Comparison of ENCODE assay signal across 8 cellular contexts in genomic region chr1:206634365-206635079, GRCh38. TPM values are rescaled to one million over a fixed set of nuclear protein-coding genes. Genes with fewer than 3 reads are reported as not detected.
DNase-seq lines count a peak whose midpoint lies in the region; ATAC-seq and TF ChIP-seq lines count a peak whose summit lies in the region.

No MANE protein-coding gene starts in this region.

- H3K27me3 ChIP-seq in heart right ventricle (peaks cover 0 to 10% (median 0%) of the 10 kb centered on the region in 7 donors), transverse colon (peaks cover 21% of the 10 kb centered on the region)

- no peak for TF ChIP-seq POLR2A in transverse colon (IDR thresholded peaks at IDR 0.05)

- H3K4me1 ChIP-seq in heart right ventricle: peaks cover 0 to 62% (median 30%) of the 10 kb centered on the region in 9 donors
- H3K4me1 ChIP-seq in transverse colon: peaks cover 6 to 36% (median 18%) of the 10 kb centered on the region in 4 donors

- DNase-seq in GF-D8 (lab: John Stamatoyannopoulos, UW) (peak; percentile 63), NCI-H128 (lab: John Stamatoyannopoulos, UW; ENCODE audit: unreplicated experiment) (peak; percentile 89), T-cell (peak in 33 of 34 experiments; percentile 15 to 76 (median 58)), amniotic epithelial cell (ENCODE audit: low read depth) (peak; percentile 76), heart right ventricle (peak; percentile 93 to 95), pons (ENCODE audit: low spot score) (peak; percentile 93), transverse colon (peak; percentile 93)

- H3K9me3 Mint-ChIP-seq in T-cell: no peaks in the 10 kb centered on the region

- H3K4me3 ChIP-seq in heart right ventricle: peak overlapping the region in 9 of 10 donors; percentile 81 to 98 (median 95)
- H3K4me3 ChIP-seq in transverse colon: peak overlapping the region in 3 of 4 donors; percentile 48 to 89 (median 76)

- intact Hi-C loops in heart right ventricle (cut with DNase I) (loop anchor here (1.0 to 10.0 kb wide), 17 partner anchors 30 to 440 kb away; no protein-coding TSS in a partner anchor), transverse colon (cut with DNase I; ENCODE audit: low total_unique reads) (loop anchor here (2.0 to 10.0 kb wide), 2 partner anchors 30 to 280 kb away; no protein-coding TSS in a partner anchor)

- in situ Hi-C loops in transverse colon (cut with MboI; ENCODE audit: low pct_ligation_motif_present in 1 of 4, low pct_unique_long_range_greater_than_20kb in 1 of 4, low sequenced_read_pairs in 3 of 4): loop anchor here in 3 of 4 donors (10.0 to 25.0 kb wide), 2 partner anchors 278 to 280 kb away; partner anchors contain the start of gene FCMR (in 1 of the 3)

- WGBS in heart right ventricle, 2 donors: 11 to 13% methylated on average over 26 of the region's 26 CpGs
- 18 to 20% methylated on average over 8 to 26 of the region's 26 CpGs for WGBS in transverse colon (ENCODE audit: low coverage in 1 of 2), 2 donors

- TF ChIP-seq CTCF in heart right ventricle (IDR thresholded peaks at IDR 0.05) (peak; percentile 63 to 93 (median 87)), transverse colon (IDR thresholded peaks at IDR 0.05) (peak; percentile 78 to 91 (median 82))

- H3K36me3 ChIP-seq in heart right ventricle: peaks cover 0 to 15% (median 0%) of the 10 kb centered on the region in 9 donors
- H3K36me3 ChIP-seq in transverse colon: no peaks in the 10 kb centered on the region

- H3K36me3 Mint-ChIP-seq in T-cell: no peaks in the 10 kb centered on the region

- ATAC-seq in T-cell (replicated peaks in 1 of 4) (no peak), heart right ventricle (peak; percentile 26 to 87 (median 75)), HG02623 (IDR thresholded peaks at IDR 0.05; ENCODE audit: unreplicated experiment) (no peak)

- CTCF ChIA-PET in T-cell (lab: Charles Lee): interaction anchor here (0.7 to 3.9 kb wide), 13 partner anchors 13 to 348 kb away, joined by 3 to 45 read pairs (median 5); partner anchors contain the start of genes EIF2D (in 1 of the 2) and IKBKE (in 1 of the 2)

- peak overlapping the region in 1 of 2 donors; percentile 81 for H3K27ac Mint-ChIP-seq in T-cell

- H3K4me1 Mint-ChIP-seq in T-cell: peaks cover 11 to 21% (median 15%) of the 10 kb centered on the region in 3 donors

- peak overlapping the region; percentile 84 to 89 (median 85) for H3K4me3 Mint-ChIP-seq in T-cell

- H3K27ac ChIP-seq in heart right ventricle (peak overlapping the region in 9 of 10 donors; percentile 66 to 94 (median 89)), transverse colon (peak overlapping the region; percentile 77 to 85 (median 82))

- H3K9me3 ChIP-seq in heart right ventricle (no peaks in the 10 kb centered on the region), transverse colon (no peaks in the 10 kb centered on the region)

- H3K27me3 Mint-ChIP-seq in T-cell: peaks cover 3 to 11% of the 10 kb centered on the region in 2 donors

- POLR2A ChIA-PET in T-cell (lab: Charles Lee): interaction anchor here in 1 of 2 donors (0.7 to 1.4 kb wide), 2 partner anchors 20 to 54 kb away, joined by 4 to 5 read pairs; no protein-coding TSS in a partner anchor

- no peak for TF ChIP-seq EP300 in transverse colon (IDR thresholded peaks at IDR 0.05; ENCODE audit: low read depth)

RNA-seq across cellular contexts. Expression of gene DYRK3, which starts 0.8 kb away (rescaled TPM):
- total RNA-seq in T-cell (1 to 10 TPM in 4 of 5 donors, under 1 TPM in 1; 0.73 to 2.0 (median 1.6) TPM), heart right ventricle (10 to 100 TPM; 10.4 to 27.9 (median 20.8) TPM), transverse colon (1 to 10 TPM in 2 of 4 donors, not detected in 2; 1.6 to 3.2 TPM)
- polyA plus RNA-seq in heart right ventricle: 10 to 100 TPM in 1 of 2 donors, 1 to 10 TPM in 1; 4.1 to 31.1 TPM

RNA-seq across cellular contexts. Expression of gene EIF2D, which starts 22.3 kb away (rescaled TPM):
- total RNA-seq in T-cell: 10 to 100 TPM; 48.0 to 56.7 (median 49.3) TPM
- 10 to 100 TPM; 26.1 to 32.2 (median 29.5) TPM for total RNA-seq in heart right ventricle
- 10 to 100 TPM; 16.8 to 35.6 TPM for polyA plus RNA-seq in heart right ventricle
- total RNA-seq in transverse colon: 10 to 100 TPM; 20.9 to 57.3 (median 39.5) TPM

RNA-seq across cellular contexts. Expression of gene MAPKAPK2, which starts 50.2 kb away (rescaled TPM):
- total RNA-seq in T-cell (100 to 1,000 TPM in 1 of 5 donors, 10 to 100 TPM in 4; 64.3 to 117 (median 78.4) TPM), heart right ventricle (100 to 1,000 TPM; 169 to 323 (median 224) TPM), transverse colon (10 to 100 TPM; 47.0 to 74.8 (median 52.2) TPM)
- 100 to 1,000 TPM; 101 to 144 TPM for polyA plus RNA-seq in heart right ventricle

Comparison
In these comparisons a context has a peak if more than half of its experiments do, and no peak if none do; other contexts are left out.
1. ATAC-seq: peak in heart right ventricle (8 of 8); none in T-cell (0 of 4) and HG02623 (single experiment).
2. Peak in every context shown above with its lines, with median percentiles within 50 percentile points of each other: DNase-seq.